ENCODE assay signal across 8 cellular contexts in the genomic region with DNA sequence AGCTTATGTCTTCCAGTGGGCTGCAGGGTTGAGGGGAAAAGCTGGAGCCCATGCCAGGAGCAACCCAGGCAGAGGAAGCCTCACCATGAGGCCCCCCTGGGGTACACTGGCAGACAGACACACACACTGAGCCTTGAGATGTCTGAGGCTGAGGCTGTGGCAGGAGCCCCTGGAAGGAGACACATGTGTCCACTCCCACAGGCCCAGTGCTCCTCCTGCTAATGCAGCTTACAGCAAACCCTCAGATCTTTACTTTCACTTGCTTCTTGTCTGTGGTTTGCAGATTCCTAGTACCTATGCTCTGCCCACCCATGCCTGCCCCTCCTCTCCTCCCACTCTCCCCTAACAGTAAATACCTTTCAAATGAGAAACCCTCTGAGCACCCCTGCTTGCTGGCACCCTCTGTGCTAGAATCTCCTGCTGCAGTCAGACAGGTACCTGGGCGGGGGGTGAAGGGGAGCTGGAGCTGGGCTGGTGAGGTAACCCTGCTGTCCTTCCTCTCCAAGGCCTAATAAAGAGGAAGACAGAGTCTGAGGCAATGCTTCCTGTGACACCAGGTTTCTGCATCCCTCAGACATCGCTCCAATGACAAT.
DNase-seq lines count a peak whose midpoint lies in the region; ATAC-seq, FAIRE-seq and TF ChIP-seq lines count a peak whose summit lies in the region.

No MANE protein-coding gene starts in this region.

- H3K27ac Mint-ChIP-seq in activated CD4-positive, alpha-beta T cell treated with anti-CD3 and anti-CD28 coated beads, Interleukin-2, amount 10 ng/mL, durations not matched to agents 7 days and 5 days: peak overlapping the region; percentile 74
- no peak overlapping the region for H3K27ac Mint-ChIP-seq in Caco-2 (ENCODE audit: unreplicated experiment)

- CTCF ChIA-PET in A549 (lab: Yijun Ruan, JAX): interaction anchor here (1.5 to 2.3 kb wide), 3 partner anchors 20 to 90 kb away, joined by 3 to 15 read pairs (median 3); no protein-coding TSS in a partner anchor
- CTCF ChIA-PET in activated CD4-positive, alpha-beta T cell treated with anti-CD3 and anti-CD28 coated beads, Interleukin-2, amount 10 ng/mL, durations not matched to agents 7 days and 5 days (lab: Charles Lee): interaction anchor here (0.9 kb wide), 1 partner anchor 58 kb away, joined by 3 read pairs; no protein-coding TSS in a partner anchor
- CTCF ChIA-PET in Caco-2 (lab: Charles Lee): interaction anchor here (0.8 kb wide), 1 partner anchor 58 kb away, joined by 6 read pairs; no protein-coding TSS in a partner anchor

- DNase-seq in A549 (ENCODE audit: low read depth in 1 of 2, low spot score in 1 of 2) (no peak), H7 (peak; percentile 30), kidney epithelial cell (ENCODE audit: low read depth) (peak; percentile 25), NCI-H1436 treated with DMSO at 0.1 percent for 48 hours (lab: John Stamatoyannopoulos, UW) (no peak), NCI-H526 (lab: John Stamatoyannopoulos, UW) (no peak), Caco-2 (no peak)
- DNase-seq in activated CD4-positive, alpha-beta T cell treated with anti-CD3 and anti-CD28 coated beads, Interleukin-2, amount 10 ng/mL, durations not matched to agents 7 days and 5 days: peak; percentile 43
- DNase-seq in central memory CD4-positive, alpha-beta T cell: no peak

- peak overlapping the region; percentile 47 for H3K4me3 Mint-ChIP-seq in activated CD4-positive, alpha-beta T cell treated with anti-CD3 and anti-CD28 coated beads, Interleukin-2, amount 10 ng/mL, durations not matched to agents 7 days and 5 days
- no peak overlapping the region for H3K4me3 Mint-ChIP-seq in Caco-2 (ENCODE audit: unreplicated experiment)

- intact Hi-C loops in Caco-2 (cut with micrococcal nuclease; ENCODE audit: unreplicated experiment): no loop called here

- peaks cover 3% of the 10 kb centered on the region; the same call in 1 of the 2 replicates for H3K27me3 ChIP-seq in H7 (ENCODE audit: control insufficient read depth, insufficient read depth, low read length)
- H3K27me3 ChIP-seq in kidney epithelial cell (ENCODE audit: control insufficient read depth, insufficient read depth, low read length): no peaks in the 10 kb centered on the region
- H3K27me3 ChIP-seq in Caco-2 (replicated peaks; ENCODE audit: control insufficient read depth, insufficient read depth, low read length): no peaks in the 10 kb centered on the region

- H3K4me3 ChIP-seq in A549 (no peak overlapping the region), H7 (ENCODE audit: insufficient read depth, low read depth, low read length) (no peak overlapping the region), kidney epithelial cell (ENCODE audit: low read depth, low read length) (no peak overlapping the region), Caco-2 (ENCODE audit: low read depth, low read length) (no peak overlapping the region)

- H3K36me3 ChIP-seq in H7 (replicated peaks; ENCODE audit: control insufficient read depth, insufficient read depth, low read length) (no peaks in the 10 kb centered on the region), kidney epithelial cell (ENCODE audit: control insufficient read depth, insufficient read depth, low read length) (no peaks in the 10 kb centered on the region), Caco-2 (ENCODE audit: control insufficient read depth, insufficient read depth, low read length) (no peaks in the 10 kb centered on the region)

- no peaks in the 10 kb centered on the region for H3K27me3 Mint-ChIP-seq in activated CD4-positive, alpha-beta T cell treated with anti-CD3 and anti-CD28 coated beads, Interleukin-2, amount 10 ng/mL, durations not matched to agents 7 days and 5 days
- no peaks in the 10 kb centered on the region for H3K27me3 Mint-ChIP-seq in Caco-2 (ENCODE audit: insufficient read depth, unreplicated experiment)

- POLR2A ChIA-PET in A549 (lab: Yijun Ruan, JAX) (no interaction called here), Caco-2 (lab: Charles Lee) (no interaction called here)
- POLR2A ChIA-PET in activated CD4-positive, alpha-beta T cell treated with anti-CD3 and anti-CD28 coated beads, Interleukin-2, amount 10 ng/mL, durations not matched to agents 7 days and 5 days (lab: Charles Lee): no interaction called here

- 0 out of 3 replicates have a peak overlapping the region, but pooled peaks have one; percentile 8 for H3K4me2 ChIP-seq in A549

- no TSS peak for BruUV-seq in Caco-2 (replicated peaks; lab: Mats Ljungman, UMichigan)

- H3K36me3 Mint-ChIP-seq in activated CD4-positive, alpha-beta T cell treated with anti-CD3 and anti-CD28 coated beads, Interleukin-2, amount 10 ng/mL, durations not matched to agents 7 days and 5 days (ENCODE audit: low read depth): peaks cover 3% of the 10 kb centered on the region
- H3K36me3 Mint-ChIP-seq in Caco-2 (ENCODE audit: insufficient read depth, unreplicated experiment): no peaks in the 10 kb centered on the region

- H3K27ac ChIP-seq in A549: peak overlapping the region; percentile 90 to 92; a peak in 5 of 6 replicates

- 89% methylated on average over 2 of the region's 2 CpGs for WGBS in A549 (ENCODE audit: missing lambda C conversion rate)

- ATAC-seq in A549: no peak

- peaks cover 37% of the 10 kb centered on the region for H3K4me1 Mint-ChIP-seq in activated CD4-positive, alpha-beta T cell treated with anti-CD3 and anti-CD28 coated beads, Interleukin-2, amount 10 ng/mL, durations not matched to agents 7 days and 5 days
- H3K4me1 Mint-ChIP-seq in Caco-2 (ENCODE audit: low read depth, unreplicated experiment): peaks cover 13% of the 10 kb centered on the region

- TF ChIP-seq EP300 in A549 (IDR thresholded peaks at IDR 0.05): no peak

- H3K9me3 Mint-ChIP-seq in activated CD4-positive, alpha-beta T cell treated with anti-CD3 and anti-CD28 coated beads, Interleukin-2, amount 10 ng/mL, durations not matched to agents 7 days and 5 days: no peaks in the 10 kb centered on the region
- no peaks in the 10 kb centered on the region for H3K9me3 Mint-ChIP-seq in Caco-2 (ENCODE audit: unreplicated experiment)

- H3K4me1 ChIP-seq in A549: peaks cover 61% of the 10 kb centered on the region
- H3K4me1 ChIP-seq in Caco-2: peaks cover 16% of the 10 kb centered on the region

- no peak for FAIRE-seq in A549 (lab: Jason Lieb, UNC)

- H3K9me3 ChIP-seq in A549 (no peaks in the 10 kb centered on the region), Caco-2 (no peaks in the 10 kb centered on the region)

- no peak for TF ChIP-seq CTCF in A549 (IDR thresholded peaks at IDR 0.05)
- no peak for TF ChIP-seq CTCF in kidney epithelial cell (IDR thresholded peaks at IDR 0.05; ENCODE audit: insufficient read depth, low read length, poor library complexity, severe bottlenecking)
- TF ChIP-seq CTCF in Caco-2 (IDR thresholded peaks at IDR 0.05; ENCODE audit: insufficient read depth in 1 of 2, low read depth in 1 of 2, low read length in 1 of 2, severe bottlenecking in 1 of 2, unreplicated experiment in 1 of 2): no peak

- TF ChIP-seq POLR2A in A549 (IDR thresholded peaks at IDR 0.05; ENCODE audit: low read length): no peak

- TF ChIP-seq RAD21 in A549 (conservative IDR thresholded peaks at IDR 0.05 in 1 of 2, IDR thresholded peaks at IDR 0.05 in 1 of 2): no peak

TF ChIP-seq in A549, 52 proteins besides CTCF, POLR2A, EP300 and RAD21:
- TF ChIP-seq CHD4 (IDR thresholded peaks at IDR 0.05; ENCODE audit: borderline replicate concordance) (no peak), RARB (CRISPR knock-in tag; IDR thresholded peaks at IDR 0.05) (no peak), FOSL2 (IDR thresholded peaks at IDR 0.05) (no peak), FOSL2 (CRISPR knock-in tag; IDR thresholded peaks at IDR 0.05) (no peak), HEYL (CRISPR knock-in tag; IDR thresholded peaks at IDR 0.05) (no peak)

Comparison
In these comparisons a context has a peak if more than half of its experiments do, and no peak if none do; other contexts are left out.
1. DNase-seq: peak in H7 (single experiment), activated CD4-positive, alpha-beta T cell treated with anti-CD3 and anti-CD28 coated beads, Interleukin-2, amount 10 ng/mL, durations not matched to agents 7 days and 5 days (single experiment) and kidney epithelial cell (single experiment); none in A549 (0 of 2), central memory CD4-positive, alpha-beta T cell (single experiment), NCI-H1436 treated with DMSO at 0.1 percent for 48 hours (single experiment), NCI-H526 (0 of 2) and Caco-2 (0 of 2).